31 cellular contexts compared by ENCODE assay signal in genomic region chr11:129204439-129204838, GRCh38. TPM values are rescaled to one million over a fixed set of nuclear protein-coding genes. Genes with fewer than 3 reads are reported as not detected.
DNase-seq lines count a peak whose midpoint lies in the region; ATAC-seq and TF ChIP-seq lines count a peak whose summit lies in the region.
"Had no signal": no experiment of that assay in that cellular context is flagged by ENCODE, and none has a peak within 500 bp of the region (broad histone marks: within the 10 kb centered on the region; RNA-seq: fewer than 3 reads in every experiment).

No MANE protein-coding gene starts in this region.

- no peak overlapping the region for H3K4me3 Mint-ChIP-seq in activated CD4-positive, alpha-beta T cell treated with anti-CD3 and anti-CD28 coated beads for 36 hours
- no peak overlapping the region for H3K4me3 Mint-ChIP-seq in activated T-cell treated with anti-CD3 and anti-CD28 coated beads, Interleukin-2, amount 50 U/mL, for 72 hours
- H3K4me3 Mint-ChIP-seq in activated T-cell treated with anti-CD3 and anti-CD28 coated beads, Interleukin-2, amount 50 U/mL, for 24 hours, result no peak overlapping the region
- H3K4me3 Mint-ChIP-seq in WTC11 (no peak overlapping the region), nephron progenitor cell (no peak overlapping the region)
- H3K4me3 Mint-ChIP-seq: B cell; CD14-positive monocyte; CD4-positive, alpha-beta memory T cell; CD4-positive, alpha-beta T cell; CD4-positive, CD25-positive, alpha-beta regulatory T cell; CD8-positive, alpha-beta memory T cell; CD8-positive, alpha-beta T cell had no signal

- no peak for TF ChIP-seq CTCF in WTC11 (IDR thresholded peaks at IDR 0.05)
- no peak for TF ChIP-seq CTCF in nephron progenitor cell (IDR thresholded peaks at IDR 0.05)

- DNase-seq in activated CD4-positive, alpha-beta T cell treated with anti-CD3 and anti-CD28 coated beads for 36 hours, result no peak
- no peak for DNase-seq in activated CD4-positive, alpha-beta T cell treated with anti-CD3 and anti-CD28 coated beads, Interleukin-2, amount 50 U/mL, for 48 hours
- DNase-seq in activated T-cell treated with anti-CD3 and anti-CD28 coated beads, Interleukin-2, amount 50 U/mL, for 72 hours, result no peak
- no peak for DNase-seq in activated T-cell treated with anti-CD3 and anti-CD28 coated beads, Interleukin-2, amount 50 U/mL, for 24 hours
- DNase-seq in WTC11 (ENCODE audit: low spot score), result no peak
- no peak for DNase-seq in nephron progenitor cell
- no peak for DNase-seq in SIG-M5 (lab: John Stamatoyannopoulos, UW)
- no peak for DNase-seq in NAMALWA (ENCODE audit: low spot score)
- DNase-seq: 8988T; ACHN; AML-193; BE2C; C1 segment of cervical spinal cord; Caco-2; Calu3; CD4-positive, alpha-beta memory T cell; CD4-positive, alpha-beta T cell; CD4-positive, CD25-positive, alpha-beta regulatory T cell; CD8-positive, alpha-beta memory T cell; CD8-positive, alpha-beta T cell; COR-L47; DMS 273 treated with DMSO at 0.1 percent for 48 hours; DMS153; DMS53; DMS79; DMS79 treated with DMSO at 0.1 percent for 48 hours; DND-41; EL had no signal

- ATAC-seq in activated CD4-positive, alpha-beta T cell treated with anti-CD3 and anti-CD28 coated beads for 36 hours, result peak; percentile 53
- peak; percentile 54 to 56 for ATAC-seq in activated T-cell treated with anti-CD3 and anti-CD28 coated beads, Interleukin-2, amount 50 U/mL, for 72 hours (replicated peaks in 1 of 2)
- ATAC-seq in WTC11, result no peak
- ATAC-seq: A549; CD8-positive, alpha-beta T cell had no signal

- H3K27ac Mint-ChIP-seq in activated CD4-positive, alpha-beta T cell treated with anti-CD3 and anti-CD28 coated beads for 36 hours, result no peak overlapping the region
- H3K27ac Mint-ChIP-seq in activated T-cell treated with anti-CD3 and anti-CD28 coated beads, Interleukin-2, amount 50 U/mL, for 72 hours, result no peak overlapping the region
- H3K27ac Mint-ChIP-seq in activated T-cell treated with anti-CD3 and anti-CD28 coated beads, Interleukin-2, amount 50 U/mL, for 24 hours, result no peak overlapping the region
- H3K27ac Mint-ChIP-seq in WTC11 (peak overlapping the region; percentile 49; the same call in 1 of the 2 replicates), nephron progenitor cell (peak overlapping the region; percentile 63)
- H3K27ac Mint-ChIP-seq: B cell; CD14-positive monocyte; CD4-positive, alpha-beta memory T cell; CD4-positive, alpha-beta T cell; CD4-positive, CD25-positive, alpha-beta regulatory T cell; CD8-positive, alpha-beta memory T cell; CD8-positive, alpha-beta T cell had no signal

- CTCF ChIA-PET in activated CD4-positive, alpha-beta T cell treated with anti-CD3 and anti-CD28 coated beads for 36 hours (lab: Charles Lee), result no interaction called here
- CTCF ChIA-PET in WTC11 (lab: Charles Lee), result no interaction called here

- no peaks in the 10 kb centered on the region for H3K27me3 Mint-ChIP-seq in activated CD4-positive, alpha-beta T cell treated with anti-CD3 and anti-CD28 coated beads for 36 hours
- no peaks in the 10 kb centered on the region for H3K27me3 Mint-ChIP-seq in activated T-cell treated with anti-CD3 and anti-CD28 coated beads, Interleukin-2, amount 50 U/mL, for 72 hours (ENCODE audit: low read depth)
- H3K27me3 Mint-ChIP-seq in activated T-cell treated with anti-CD3 and anti-CD28 coated beads, Interleukin-2, amount 50 U/mL, for 24 hours, result no peaks in the 10 kb centered on the region
- H3K27me3 Mint-ChIP-seq in WTC11 (ENCODE audit: low read depth), result no peaks in the 10 kb centered on the region
- no peaks in the 10 kb centered on the region for H3K27me3 Mint-ChIP-seq in nephron progenitor cell (ENCODE audit: low read depth, poor library complexity)
- H3K27me3 Mint-ChIP-seq: CD4-positive, alpha-beta T cell; CD4-positive, CD25-positive, alpha-beta regulatory T cell; CD8-positive, alpha-beta memory T cell had no signal

- intact Hi-C loops in activated CD4-positive, alpha-beta T cell treated with anti-CD3 and anti-CD28 coated beads for 36 hours (cut with DNase I, micrococcal nuclease), result no loop called here

- peaks cover 2% of the 10 kb centered on the region for H3K9me3 Mint-ChIP-seq in activated CD4-positive, alpha-beta T cell treated with anti-CD3 and anti-CD28 coated beads for 36 hours (ENCODE audit: low read depth)
- no peaks in the 10 kb centered on the region for H3K9me3 Mint-ChIP-seq in activated T-cell treated with anti-CD3 and anti-CD28 coated beads, Interleukin-2, amount 50 U/mL, for 72 hours
- H3K9me3 Mint-ChIP-seq in activated T-cell treated with anti-CD3 and anti-CD28 coated beads, Interleukin-2, amount 50 U/mL, for 24 hours, result peaks cover 13% of the 10 kb centered on the region
- peaks cover 29% of the 10 kb centered on the region for H3K9me3 Mint-ChIP-seq in WTC11
- peaks cover 32% of the 10 kb centered on the region for H3K9me3 Mint-ChIP-seq in nephron progenitor cell
- H3K9me3 Mint-ChIP-seq: CD4-positive, alpha-beta T cell had no signal

- POLR2A ChIA-PET in activated CD4-positive, alpha-beta T cell treated with anti-CD3 and anti-CD28 coated beads for 36 hours (lab: Charles Lee), result no interaction called here
- POLR2A ChIA-PET in WTC11 (lab: Charles Lee), result no interaction called here

- peaks cover 7% of the 10 kb centered on the region for H3K36me3 Mint-ChIP-seq in activated CD4-positive, alpha-beta T cell treated with anti-CD3 and anti-CD28 coated beads for 36 hours (ENCODE audit: low read depth)
- H3K36me3 Mint-ChIP-seq in activated T-cell treated with anti-CD3 and anti-CD28 coated beads, Interleukin-2, amount 50 U/mL, for 72 hours (ENCODE audit: insufficient read depth in 2 of 2), result peaks cover 0 to 2% of the 10 kb centered on the region in 2 donors
- H3K36me3 Mint-ChIP-seq in activated T-cell treated with anti-CD3 and anti-CD28 coated beads, Interleukin-2, amount 50 U/mL, for 24 hours (ENCODE audit: low read depth), result peaks cover 9% of the 10 kb centered on the region
- H3K36me3 Mint-ChIP-seq in WTC11, result peaks cover 24% of the 10 kb centered on the region
- H3K36me3 Mint-ChIP-seq in nephron progenitor cell (ENCODE audit: low read depth), result peaks cover 36% of the 10 kb centered on the region
- H3K36me3 Mint-ChIP-seq: CD4-positive, alpha-beta memory T cell; CD4-positive, CD25-positive, alpha-beta regulatory T cell had no signal

- peaks cover 16% of the 10 kb centered on the region for H3K4me1 Mint-ChIP-seq in activated CD4-positive, alpha-beta T cell treated with anti-CD3 and anti-CD28 coated beads for 36 hours
- H3K4me1 Mint-ChIP-seq in activated T-cell treated with anti-CD3 and anti-CD28 coated beads, Interleukin-2, amount 50 U/mL, for 72 hours (ENCODE audit: low read depth), result peaks cover 18% of the 10 kb centered on the region
- peaks cover 9% of the 10 kb centered on the region for H3K4me1 Mint-ChIP-seq in activated T-cell treated with anti-CD3 and anti-CD28 coated beads, Interleukin-2, amount 50 U/mL, for 24 hours (ENCODE audit: low read depth)
- H3K4me1 Mint-ChIP-seq in WTC11 (peaks cover 37% of the 10 kb centered on the region), nephron progenitor cell (peaks cover 8% of the 10 kb centered on the region)
- H3K4me1 Mint-ChIP-seq: B cell; CD14-positive monocyte; CD4-positive, alpha-beta memory T cell; CD4-positive, CD25-positive, alpha-beta regulatory T cell; CD8-positive, alpha-beta memory T cell had no signal

TF ChIP-seq in WTC11, 78 proteins besides CTCF, POLR2A, EP300 and RAD21 (continues in another document):
- TF ChIP-seq E2F5 (CRISPR knock-in tag; IDR thresholded peaks at IDR 0.05) (no peak), ZNF317 (CRISPR knock-in tag; IDR thresholded peaks at IDR 0.05; ENCODE audit: borderline replicate concordance, low read depth) (no peak), NR1H2 (CRISPR knock-in tag; IDR thresholded peaks at IDR 0.05) (no peak)
- TF ChIP-seq, protein P1, sequence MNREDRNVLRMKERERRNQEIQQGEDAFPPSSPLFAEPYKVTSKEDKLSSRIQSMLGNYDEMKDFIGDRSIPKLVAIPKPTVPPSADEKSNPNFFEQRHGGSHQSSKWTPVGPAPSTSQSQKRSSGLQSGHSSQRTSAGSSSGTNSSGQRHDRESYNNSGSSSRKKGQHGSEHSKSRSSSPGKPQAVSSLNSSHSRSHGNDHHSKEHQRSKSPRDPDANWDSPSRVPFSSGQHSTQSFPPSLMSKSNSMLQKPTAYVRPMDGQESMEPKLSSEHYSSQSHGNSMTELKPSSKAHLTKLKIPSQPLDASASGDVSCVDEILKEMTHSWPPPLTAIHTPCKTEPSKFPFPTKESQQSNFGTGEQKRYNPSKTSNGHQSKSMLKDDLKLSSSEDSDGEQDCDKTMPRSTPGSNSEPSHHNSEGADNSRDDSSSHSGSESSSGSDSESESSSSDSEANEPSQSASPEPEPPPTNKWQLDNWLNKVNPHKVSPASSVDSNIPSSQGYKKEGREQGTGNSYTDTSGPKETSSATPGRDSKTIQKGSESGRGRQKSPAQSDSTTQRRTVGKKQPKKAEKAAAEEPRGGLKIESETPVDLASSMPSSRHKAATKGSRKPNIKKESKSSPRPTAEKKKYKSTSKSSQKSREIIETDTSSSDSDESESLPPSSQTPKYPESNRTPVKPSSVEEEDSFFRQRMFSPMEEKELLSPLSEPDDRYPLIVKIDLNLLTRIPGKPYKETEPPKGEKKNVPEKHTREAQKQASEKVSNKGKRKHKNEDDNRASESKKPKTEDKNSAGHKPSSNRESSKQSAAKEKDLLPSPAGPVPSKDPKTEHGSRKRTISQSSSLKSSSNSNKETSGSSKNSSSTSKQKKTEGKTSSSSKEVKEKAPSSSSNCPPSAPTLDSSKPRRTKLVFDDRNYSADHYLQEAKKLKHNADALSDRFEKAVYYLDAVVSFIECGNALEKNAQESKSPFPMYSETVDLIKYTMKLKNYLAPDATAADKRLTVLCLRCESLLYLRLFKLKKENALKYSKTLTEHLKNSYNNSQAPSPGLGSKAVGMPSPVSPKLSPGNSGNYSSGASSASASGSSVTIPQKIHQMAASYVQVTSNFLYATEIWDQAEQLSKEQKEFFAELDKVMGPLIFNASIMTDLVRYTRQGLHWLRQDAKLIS (CRISPR knock-in tag; IDR thresholded peaks at IDR 0.05; ENCODE audit: borderline replicate concordance), result no peak

RNA-seq across cellular contexts. Expression of gene ARHGAP32, which starts 12.3 kb away (rescaled TPM):
- total RNA-seq in activated CD4-positive, alpha-beta T cell treated with anti-CD3 and anti-CD28 coated beads for 36 hours, result 1 to 10 TPM; 8.1 to 8.9 TPM
- 10 to 100 TPM; 10.9 TPM for total RNA-seq in activated T-cell treated with anti-CD3 and anti-CD28 coated beads, Interleukin-2, amount 50 U/mL, for 72 hours
- 22.6 to 25.6 TPM (median 25.3 TPM) in 3 replicates for total RNA-seq in WTC11 (2021)

Comparison
In these comparisons a context has a peak if more than half of its experiments do, and no peak if none do; other contexts are left out.
1. H3K27ac Mint-ChIP-seq: peak in WTC11 (single experiment) and nephron progenitor cell (single experiment); none in activated CD4-positive, alpha-beta T cell treated with anti-CD3 and anti-CD28 coated beads for 36 hours (single experiment), activated T-cell treated with anti-CD3 and anti-CD28 coated beads, Interleukin-2, amount 50 U/mL, for 72 hours (single experiment) and activated T-cell treated with anti-CD3 and anti-CD28 coated beads, Interleukin-2, amount 50 U/mL, for 24 hours (single experiment).